Comparison of ENCODE assay signal across 15 cellular contexts in genomic region chr6:47262226-47262625, GRCh38. TPM values are rescaled to one million over a fixed set of nuclear protein-coding genes. Genes with fewer than 3 reads are reported as not detected.
A peak's percentile ranks its signal among the peaks of the same experiment; 100 is the strongest.
DNase-seq lines count a peak whose midpoint lies in the region; ATAC-seq and TF ChIP-seq lines count a peak whose summit lies in the region.
"Had no signal": no experiment of that assay in that cellular context is flagged by ENCODE, and none has a peak within 500 bp of the region (broad histone marks: within the 10 kb centered on the region; RNA-seq: fewer than 3 reads in every experiment).

No MANE protein-coding gene starts in this region.

- H2BK120ac ChIP-seq in trophoblast cell (ENCODE audit: insufficient read depth, low read length, poor library complexity) = no peak overlapping the region

- H3K27ac ChIP-seq in SJCRH30 = peak overlapping the region; percentile 89
- H3K27ac ChIP-seq in trophoblast cell (ENCODE audit: low read depth, low read length) = no peak overlapping the region
- no peak overlapping the region for H3K27ac ChIP-seq in WERI-Rb-1
- H3K27ac ChIP-seq: BLaER1 had no signal

- no peak overlapping the region for H3K23ac ChIP-seq in trophoblast cell (ENCODE audit: low read length)

- H3K4me2 ChIP-seq in Loucy (ENCODE audit: low read depth, low read length, poor library complexity, severe bottlenecking) (no peak overlapping the region), trophoblast cell (ENCODE audit: low read length) (no peak overlapping the region)
- H3K4me2 ChIP-seq: BLaER1, GM23338 had no signal

- H3K18ac ChIP-seq in trophoblast cell (ENCODE audit: low read length) = no peak overlapping the region

- no peak overlapping the region for H3K14ac ChIP-seq in trophoblast cell (ENCODE audit: low read length)

- H3K4me1 ChIP-seq in Loucy (ENCODE audit: insufficient read depth, low read length, poor library complexity, severe bottlenecking) (peaks cover 22% of the 10 kb centered on the region), SJCRH30 (peaks cover 38% of the 10 kb centered on the region), trophoblast cell (ENCODE audit: control insufficient read depth in 1 of 2, insufficient read depth in 2 of 2, low read length in 2 of 2) (peaks cover 0 to 7% of the 10 kb centered on the region in 2 experiments)

- H3K36me3 ChIP-seq in Loucy (ENCODE audit: insufficient read depth, low read length) (peaks cover under 1% of the 10 kb centered on the region; the same call in 1 of the 2 replicates), SJCRH30 (no peaks in the 10 kb centered on the region), trophoblast cell (ENCODE audit: control insufficient read depth in 1 of 2, insufficient read depth in 2 of 2, low read length in 2 of 2) (peaks cover 26 to 48% of the 10 kb centered on the region in 2 experiments), WERI-Rb-1 (peaks cover 6% of the 10 kb centered on the region; the same call in 1 of the 2 replicates)

- peak overlapping the region; percentile 14 for H3K9ac ChIP-seq in Loucy (ENCODE audit: low read depth, low read length, poor library complexity, severe bottlenecking)
- no peak overlapping the region for H3K9ac ChIP-seq in trophoblast cell (ENCODE audit: low read length)
- H3K9ac ChIP-seq: BLaER1 had no signal

- no peak overlapping the region for H4K12ac ChIP-seq in trophoblast cell (ENCODE audit: low read depth, low read length)

- H3K79me2 ChIP-seq in Loucy (ENCODE audit: insufficient read depth, low read length) = peaks cover 6% of the 10 kb centered on the region; the same call in 1 of the 2 replicates
- peaks cover 8% of the 10 kb centered on the region for H3K79me2 ChIP-seq in trophoblast cell (ENCODE audit: control insufficient read depth, insufficient read depth, low read length, poor library complexity)

- H4K8ac ChIP-seq in trophoblast cell (ENCODE audit: low read depth, low read length) = no peak overlapping the region

- peak overlapping the region; percentile 92 for H3K4ac ChIP-seq in trophoblast cell (ENCODE audit: low read depth, low read length)

- H3K4me3 ChIP-seq in Loucy (ENCODE audit: low read length, poor library complexity, severe bottlenecking) (no peak overlapping the region), SJCRH30 (no peak overlapping the region), fibroblast of pulmonary artery (replicated peaks; ENCODE audit: low read depth, low read length) (no peak overlapping the region), trophoblast cell (ENCODE audit: low read depth, low read length) (no peak overlapping the region), WERI-Rb-1 (ENCODE audit: low read depth, low read length) (no peak overlapping the region)
- H3K4me3 ChIP-seq: BLaER1, GM23338 had no signal

- DNase-seq in SJCRH30 = no peak
- peak; percentile 23 for DNase-seq in fibroblast of pulmonary artery (ENCODE audit: low read depth)
- DNase-seq in trophoblast cell = peak in 1 of 2 donors; percentile 64
- DNase-seq in WERI-Rb-1 = no peak
- no peak for DNase-seq in GF-D8 (lab: John Stamatoyannopoulos, UW)
- DNase-seq: 8988T, DND-41, EL, HCEC 1CT, IMR-90 had no signal

- TF ChIP-seq CTCF in Loucy (conservative IDR thresholded peaks at IDR 0.05; ENCODE audit: low read length) (no peak), fibroblast of pulmonary artery (IDR thresholded peaks at IDR 0.05; ENCODE audit: low read length, missing control alignments) (no peak), WERI-Rb-1 (IDR thresholded peaks at IDR 0.05; ENCODE audit: low read depth, low read length) (no peak)

- no peaks in the 10 kb centered on the region for H3K79me1 ChIP-seq in trophoblast cell (ENCODE audit: low read length)

- no CpG with 5 or more reads among the region's 1 CpG for WGBS in trophoblast cell (ENCODE audit: extremely low coverage, insufficient coverage, insufficient read length)

- H3K27me3 ChIP-seq in Loucy (ENCODE audit: insufficient read depth, low read length, poor library complexity, severe bottlenecking) (no peaks in the 10 kb centered on the region), SJCRH30 (no peaks in the 10 kb centered on the region), trophoblast cell (ENCODE audit: insufficient read depth, low read length) (no peaks in the 10 kb centered on the region), WERI-Rb-1 (ENCODE audit: insufficient read depth, low read depth, severe bottlenecking) (no peaks in the 10 kb centered on the region)
- H3K27me3 ChIP-seq: BLaER1 had no signal

- ATAC-seq in HG03521 (IDR thresholded peaks at IDR 0.05; ENCODE audit: unreplicated experiment) = no peak
- ATAC-seq: GM23338 had no signal

- no peaks in the 10 kb centered on the region for H3K9me2 ChIP-seq in Loucy (replicated peaks; ENCODE audit: low read depth, low read length)

- no peak overlapping the region for H2AK5ac ChIP-seq in trophoblast cell (ENCODE audit: low read length)

- H3K9me3 ChIP-seq in Loucy (ENCODE audit: insufficient read depth, low read depth, low read length) (no peaks in the 10 kb centered on the region), SJCRH30 (replicated peaks) (no peaks in the 10 kb centered on the region), trophoblast cell (ENCODE audit: insufficient read depth, low read depth, low read length) (no peaks in the 10 kb centered on the region), WERI-Rb-1 (ENCODE audit: severe bottlenecking) (no peaks in the 10 kb centered on the region)
- H3K9me3 ChIP-seq: BLaER1 had no signal

- no peaks in the 10 kb centered on the region for H3F3A ChIP-seq in Loucy (ENCODE audit: low read depth)

- H2AFZ ChIP-seq in Loucy (ENCODE audit: low read length) = no peak overlapping the region
- no peak overlapping the region for H2AFZ ChIP-seq in trophoblast cell (ENCODE audit: insufficient read depth, low read length, poor library complexity)
- H2AFZ ChIP-seq: GM23338 had no signal

- H4K20me1 ChIP-seq in Loucy (ENCODE audit: insufficient read depth, low read length, poor library complexity, severe bottlenecking) = no peaks in the 10 kb centered on the region

- H2BK5ac ChIP-seq in trophoblast cell (ENCODE audit: low read depth, low read length, poor library complexity) = no peak overlapping the region

- no peak overlapping the region for H2BK12ac ChIP-seq in trophoblast cell (ENCODE audit: low read length)

- no peak overlapping the region for H4K91ac ChIP-seq in trophoblast cell (ENCODE audit: low read depth, low read length)

RNA-seq across cellular contexts. Expression of gene TNFRSF21, which starts 47.5 kb away (rescaled TPM):
- 23.0 and 25.1 TPM in 2 replicates for total RNA-seq in SJCRH30 (2014; rRNA removed; shearing (Covaris generic))
- 243 and 254 TPM in 2 replicates for polyA plus RNA-seq in trophoblast cell (2013)
- polyA plus RNA-seq: CD4-positive, alpha-beta memory T cell had no signal
